ENCODE assay signal across 14 cellular contexts in the genomic region with DNA sequence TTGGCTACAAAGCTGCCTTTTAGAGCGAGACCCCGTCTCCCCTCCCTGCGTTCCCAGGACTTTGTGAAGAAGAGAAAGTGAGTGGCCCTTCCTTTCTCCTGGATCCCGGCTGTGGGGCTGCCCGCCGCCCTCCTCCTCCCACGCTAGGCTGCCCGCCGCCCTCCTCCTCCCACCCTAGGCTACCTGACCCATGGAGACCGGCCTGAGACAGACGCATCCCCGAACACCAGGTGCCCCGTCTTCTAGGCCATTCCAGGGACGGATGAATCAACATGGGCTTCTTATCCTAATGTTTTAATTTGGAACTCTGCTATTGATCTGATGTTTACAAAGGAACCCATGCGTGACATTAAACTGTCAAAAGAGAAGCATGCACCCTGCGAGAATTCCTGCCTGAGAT.
DNase-seq lines count a peak whose midpoint lies in the region; ATAC-seq, FAIRE-seq and TF ChIP-seq lines count a peak whose summit lies in the region.
"Had no signal": no experiment of that assay in that cellular context is flagged by ENCODE, and none has a peak within 500 bp of the region (broad histone marks: within the 10 kb centered on the region; RNA-seq: fewer than 3 reads in every experiment).

No MANE protein-coding gene starts in this region.

- TF ChIP-seq EP300 in K562 (IDR thresholded peaks at IDR 0.05; ENCODE audit: low read length), result no peak

- H3K9me3 Mint-ChIP-seq in neural progenitor cell, result no peaks in the 10 kb centered on the region

- H3K27me3 ChIP-seq in HUES48 (ENCODE audit: control insufficient read depth, insufficient read depth, low read length), result peaks cover 24% of the 10 kb centered on the region
- H3K27me3 ChIP-seq in K562 (ENCODE audit: control insufficient read depth in 2 of 2, insufficient read depth in 2 of 2, low read length in 2 of 2), result peaks cover 31 to 71% of the 10 kb centered on the region in 2 experiments
- H3K27me3 ChIP-seq in neural progenitor cell, result peaks cover 47% of the 10 kb centered on the region

- H3K4me1 Mint-ChIP-seq in neural progenitor cell, result peaks cover 25% of the 10 kb centered on the region

- H3K79me2 ChIP-seq in K562 (ENCODE audit: control insufficient read depth, insufficient read depth, low read length), result no peaks in the 10 kb centered on the region
- H3K79me2 ChIP-seq in neural progenitor cell (ENCODE audit: low read depth), result no peaks in the 10 kb centered on the region

- H3F3A ChIP-seq in neural progenitor cell (ENCODE audit: low read depth), result peaks cover 15% of the 10 kb centered on the region

- no peak for TF ChIP-seq POLR2A in K562 (conservative IDR thresholded peaks at IDR 0.05)

- H3K9ac ChIP-seq in HUES48 (ENCODE audit: low read depth, low read length) (no peak overlapping the region), K562 (ENCODE audit: insufficient read depth in 1 of 2, low read depth in 2 of 2, low read length in 2 of 2) (no peak overlapping the region), neural progenitor cell (no peak overlapping the region)
- H3K9ac ChIP-seq: SK-N-SH had no signal

- peaks cover 29% of the 10 kb centered on the region for H3K27me3 Mint-ChIP-seq in neural progenitor cell (ENCODE audit: insufficient read depth, low read depth)

- intact Hi-C loops in K562 (cut with micrococcal nuclease), result loop anchor here (1.0 to 10.0 kb wide), 2 partner anchors 162 to 256 kb away; no protein-coding TSS in a partner anchor

- H3K4me3 Mint-ChIP-seq in neural progenitor cell, result peak overlapping the region; percentile 39
- H3K4me3 Mint-ChIP-seq: activated naive CD8-positive, alpha-beta T cell had no signal

- peak; percentile 61 for DNase-seq in NCI-H146 treated with DMSO at 0.1 percent for 48 hours (lab: John Stamatoyannopoulos, UW; ENCODE audit: unreplicated experiment)
- DNase-seq in NCI-H146 (lab: John Stamatoyannopoulos, UW), result no peak
- no peak for DNase-seq in K562 (ENCODE audit: extremely low read depth in 1 of 4, low spot score in 3 of 4)
- no peak for DNase-seq in neural progenitor cell (ENCODE audit: low spot score)
- no peak for DNase-seq in activated CD4-positive, alpha-beta T cell treated with anti-CD3 and anti-CD28 coated beads for 48 hours
- no peak for DNase-seq in stimulated activated CD4-positive, alpha-beta T cell treated with anti-CD3 and anti-CD28 coated beads, Interleukin-1b, Interleukin-23, amount 100 ng/mL, for 48 hours
- no peak for DNase-seq in amniotic stem cell (lab: John Stamatoyannopoulos, UW)
- DNase-seq: cortex of kidney had no signal

- no peak for TF ChIP-seq CTCF in K562 (IDR thresholded peaks at IDR 0.05 in 2 of 3, conservative IDR thresholded peaks at IDR 0.05 in 1 of 3; ENCODE audit: insufficient read depth in 2 of 3, low read depth in 1 of 3, low read length in 3 of 3)
- no peak for TF ChIP-seq CTCF in neural progenitor cell (IDR thresholded peaks at IDR 0.05)

- 0 out of 2 replicates have a peak, but pooled peaks cover 4% of the 10 kb centered on the region for H4K20me1 ChIP-seq in K562 (replicated peaks; ENCODE audit: control insufficient read depth, insufficient read depth, low read length)
- no peaks in the 10 kb centered on the region for H4K20me1 ChIP-seq in neural progenitor cell (ENCODE audit: low read depth)

- H3K4me3 ChIP-seq in HUES48 (ENCODE audit: low read depth, low read length) (0 out of 2 replicates have a peak overlapping the region, but pooled peaks have one; percentile 3), K562 (no peak overlapping the region), neural progenitor cell (no peak overlapping the region)
- H3K4me3 ChIP-seq: upper lobe of left lung had no signal

- no peaks in the 10 kb centered on the region for H3K36me3 Mint-ChIP-seq in neural progenitor cell

- no TSS peak for BruUV-seq in K562 (replicated peaks; lab: Mats Ljungman, UMichigan)

- no peak overlapping the region for H3K27ac Mint-ChIP-seq in neural progenitor cell
- H3K27ac Mint-ChIP-seq: activated naive CD8-positive, alpha-beta T cell had no signal

- TF ChIP-seq RAD21 in K562 (CRISPR knock-in tag; conservative IDR thresholded peaks at IDR 0.05 in 1 of 2, IDR thresholded peaks at IDR 0.05 in 1 of 2), result no peak

- ATAC-seq in K562, result no peak

- POLR2A ChIA-PET in K562 (lab: Yijun Ruan, JAX), result no interaction called here

- H3K9me3 ChIP-seq in HUES48 (ENCODE audit: control insufficient read depth, insufficient read depth, low read length) (no peaks in the 10 kb centered on the region), K562 (replicated peaks; ENCODE audit: control insufficient read depth, insufficient read depth, low read depth, low read length) (no peaks in the 10 kb centered on the region), neural progenitor cell (ENCODE audit: low read depth) (no peaks in the 10 kb centered on the region)
- H3K9me3 ChIP-seq: neutrophil, SK-N-SH, upper lobe of left lung had no signal

- in situ Hi-C loops in K562 (cut with MboI), result loop anchor here (5.0 to 25.0 kb wide), 3 partner anchors 154 to 704 kb away; no protein-coding TSS in a partner anchor

- no peak for FAIRE-seq in K562 (lab: Jason Lieb, UNC)

- no peaks in the 10 kb centered on the region for H3K9me1 ChIP-seq in K562 (ENCODE audit: control insufficient read depth, insufficient read depth, low read length)

- 16% methylated on average over 14 of the region's 16 CpGs for WGBS in K562 (ENCODE audit: insufficient coverage, low coverage, missing lambda C conversion rate)

- CTCF ChIA-PET in K562 (lab: Yijun Ruan, JAX; ENCODE audit: low intra/inter-chr PET ratio), result interaction anchor here (0.6 to 1.7 kb wide), 10 partner anchors 162 to 1453 kb away, joined by 3 to 17 read pairs (median 3); no protein-coding TSS in a partner anchor

- H2AFZ ChIP-seq in K562 (ENCODE audit: low read depth, low read length), result no peak overlapping the region
- H2AFZ ChIP-seq in neural progenitor cell (replicated peaks), result peak overlapping the region; percentile 74

- H3K36me3 ChIP-seq in HUES48 (ENCODE audit: control insufficient read depth, insufficient read depth, low read length) (no peaks in the 10 kb centered on the region), K562 (ENCODE audit: control insufficient read depth, insufficient read depth, low read length) (no peaks in the 10 kb centered on the region), neural progenitor cell (no peaks in the 10 kb centered on the region)
- H3K36me3 ChIP-seq: neutrophil, upper lobe of left lung had no signal

- H3K4me2 ChIP-seq in K562 (ENCODE audit: insufficient read depth, low read length) (0 out of 2 replicates have a peak overlapping the region, but pooled peaks have one; percentile 25), neural progenitor cell (peak overlapping the region; percentile 54)
- H3K4me2 ChIP-seq: SK-N-SH had no signal

- H3K4me1 ChIP-seq in HUES48 (ENCODE audit: control insufficient read depth, insufficient read depth, low read length) (peaks cover 25% of the 10 kb centered on the region), K562 (replicated peaks in 1 of 2; ENCODE audit: control insufficient read depth in 2 of 2, insufficient read depth in 2 of 2, low read length in 2 of 2) (peaks cover 0 to 44% of the 10 kb centered on the region in 2 experiments; a peak in 2 of 5 replicates), neural progenitor cell (peaks cover 3% of the 10 kb centered on the region)

- peak overlapping the region; percentile 70 for H3K27ac ChIP-seq in HUES48 (ENCODE audit: low read depth, low read length)
- no peak overlapping the region for H3K27ac ChIP-seq in K562 (ENCODE audit: extremely low read depth, low read depth, low read length)
- H3K27ac ChIP-seq in neural progenitor cell, result no peak overlapping the region
- H3K27ac ChIP-seq: 22Rv1, neutrophil, upper lobe of left lung had no signal

TF ChIP-seq in K562, 482 proteins besides CTCF, POLR2A, EP300 and RAD21:
- TF ChIP-seq TAL1 (IDR thresholded peaks at IDR 0.05) (no peak), HSF4 (CRISPR knock-in tag; IDR thresholded peaks at IDR 0.05; ENCODE audit: borderline replicate concordance) (no peak), ZEB2 (IDR thresholded peaks at IDR 0.05) (no peak), RFX7 (CRISPR knock-in tag; IDR thresholded peaks at IDR 0.05) (no peak), ZNF23 (CRISPR knock-in tag; IDR thresholded peaks at IDR 0.05) (no peak), ZKSCAN8 (CRISPR knock-in tag; IDR thresholded peaks at IDR 0.05) (no peak), FOXA1 (IDR thresholded peaks at IDR 0.05; ENCODE audit: borderline replicate concordance) (no peak)
- TF ChIP-seq, protein P1, sequence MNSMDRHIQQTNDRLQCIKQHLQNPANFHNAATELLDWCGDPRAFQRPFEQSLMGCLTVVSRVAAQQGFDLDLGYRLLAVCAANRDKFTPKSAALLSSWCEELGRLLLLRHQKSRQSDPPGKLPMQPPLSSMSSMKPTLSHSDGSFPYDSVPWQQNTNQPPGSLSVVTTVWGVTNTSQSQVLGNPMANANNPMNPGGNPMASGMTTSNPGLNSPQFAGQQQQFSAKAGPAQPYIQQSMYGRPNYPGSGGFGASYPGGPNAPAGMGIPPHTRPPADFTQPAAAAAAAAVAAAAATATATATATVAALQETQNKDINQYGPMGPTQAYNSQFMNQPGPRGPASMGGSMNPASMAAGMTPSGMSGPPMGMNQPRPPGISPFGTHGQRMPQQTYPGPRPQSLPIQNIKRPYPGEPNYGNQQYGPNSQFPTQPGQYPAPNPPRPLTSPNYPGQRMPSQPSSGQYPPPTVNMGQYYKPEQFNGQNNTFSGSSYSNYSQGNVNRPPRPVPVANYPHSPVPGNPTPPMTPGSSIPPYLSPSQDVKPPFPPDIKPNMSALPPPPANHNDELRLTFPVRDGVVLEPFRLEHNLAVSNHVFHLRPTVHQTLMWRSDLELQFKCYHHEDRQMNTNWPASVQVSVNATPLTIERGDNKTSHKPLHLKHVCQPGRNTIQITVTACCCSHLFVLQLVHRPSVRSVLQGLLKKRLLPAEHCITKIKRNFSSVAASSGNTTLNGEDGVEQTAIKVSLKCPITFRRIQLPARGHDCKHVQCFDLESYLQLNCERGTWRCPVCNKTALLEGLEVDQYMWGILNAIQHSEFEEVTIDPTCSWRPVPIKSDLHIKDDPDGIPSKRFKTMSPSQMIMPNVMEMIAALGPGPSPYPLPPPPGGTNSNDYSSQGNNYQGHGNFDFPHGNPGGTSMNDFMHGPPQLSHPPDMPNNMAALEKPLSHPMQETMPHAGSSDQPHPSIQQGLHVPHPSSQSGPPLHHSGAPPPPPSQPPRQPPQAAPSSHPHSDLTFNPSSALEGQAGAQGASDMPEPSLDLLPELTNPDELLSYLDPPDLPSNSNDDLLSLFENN (IDR thresholded peaks at IDR 0.05; ENCODE audit: low read depth in 2 of 2, low read length in 2 of 2), result no peak
TF ChIP-seq in K562: peak in this region for 0.
